ENCODE assay signal across 39 cellular contexts in genomic region chr7:88845091-88845490, GRCh38. TPM values are rescaled to one million over a fixed set of nuclear protein-coding genes. Genes with fewer than 3 reads are reported as not detected.
"Had no signal": no experiment of that assay in that cellular context is flagged by ENCODE, and none has a peak within 500 bp of the region (broad histone marks: within the 10 kb centered on the region; RNA-seq: fewer than 3 reads in every experiment).

No MANE protein-coding gene starts in this region.

- H3K4me1 ChIP-seq: adrenal gland, ascending aorta, body of pancreas, breast epithelium had no signal

- DNase-seq: activated effector memory CD4-positive, alpha-beta T cell treated with anti-CD3 and anti-CD28 coated beads, Interleukin-2, amount 50 U/mL, for 16 hours; activated effector memory CD4-positive, alpha-beta T cell treated with Interleukin-2 at 50 U/mL for 16 hours; activated gamma-delta T cell; activated gamma-delta T cell treated with Interleukin-2 at 50 U/mL for 16 hours; activated naive CD4-positive, alpha-beta T cell; activated naive CD4-positive, alpha-beta T cell treated with anti-CD3 and anti-CD28 coated beads for 36 hours; activated naive CD4-positive, alpha-beta T cell treated with anti-CD3 and anti-CD28 coated beads, Interleukin-2, amount 10 ng/mL, durations not matched to agents 7 days and 5 days; activated naive CD4-positive, alpha-beta T cell treated with anti-CD3 and anti-CD28 coated beads, Interleukin-2, amount 50 U/mL, for 16 hours; activated naive CD4-positive, alpha-beta T cell treated with Interleukin-2 at 50 U/mL for 16 hours; activated naive CD8-positive, alpha-beta T cell treated with anti-CD3 and anti-CD28 coated beads for 36 hours; activated naive CD8-positive, alpha-beta T cell treated with anti-CD3 and anti-CD28 coated beads, Interleukin-2, amount 10 ng/mL, durations not matched to agents 7 days and 5 days; activated naive CD8-positive, alpha-beta T cell treated with anti-CD3 and anti-CD28 coated beads, Interleukin-2, amount 50 U/mL, for 24 hours; activated T-cell treated with anti-CD3 and anti-CD28 coated beads, Interleukin-2, amount 50 U/mL, for 1 hour; activated T-cell treated with anti-CD3 and anti-CD28 coated beads, Interleukin-2, amount 50 U/mL, for 24 hours; activated T-cell treated with anti-CD3 and anti-CD28 coated beads, Interleukin-2, amount 50 U/mL, for 4 hours; activated T-cell treated with anti-CD3 and anti-CD28 coated beads, Interleukin-2, amount 50 U/mL, for 48 hours; activated T-cell treated with anti-CD3 and anti-CD28 coated beads, Interleukin-2, amount 50 U/mL, for 72 hours; adrenal gland; amniotic stem cell; amygdala; anterior cingulate cortex; aorta; body of pancreas; brain microvascular endothelial cell; caudate nucleus; central memory CD4-positive, alpha-beta T cell; cerebellar nuclear complex had no signal

- H3K4me3 ChIP-seq: adrenal gland, ascending aorta, body of pancreas, breast epithelium, cardiac muscle cell had no signal

- H3K9me3 ChIP-seq: adrenal gland, ascending aorta, body of pancreas, breast epithelium had no signal

- ATAC-seq: activated naive CD4-positive, alpha-beta T cell treated with anti-CD3 and anti-CD28 coated beads, Interleukin-2, amount 50 U/mL, for 72 hours; activated naive CD8-positive, alpha-beta T cell treated with anti-CD3 and anti-CD28 coated beads, Interleukin-2, amount 50 U/mL, for 24 hours; activated T-cell treated with anti-CD3 and anti-CD28 coated beads, Interleukin-2, amount 50 U/mL, for 4 hours; activated T-cell treated with anti-CD3 and anti-CD28 coated beads, Interleukin-2, amount 50 U/mL, for 72 hours; activated T-helper 17 cell treated with anti-CD3 and anti-CD28 coated beads, Interleukin-2, amount 50 U/mL, for 72 hours; body of pancreas had no signal

- H3K27ac ChIP-seq: adrenal gland, ascending aorta, body of pancreas, brain microvascular endothelial cell, breast epithelium, cardiac muscle cell had no signal

- H3K27me3 ChIP-seq: adrenal gland, ascending aorta, body of pancreas, brain microvascular endothelial cell, breast epithelium, cardiac muscle cell had no signal

- H3K36me3 ChIP-seq: adrenal gland, ascending aorta, brain microvascular endothelial cell, breast epithelium, cardiac muscle cell had no signal

RNA-seq across cellular contexts. Expression of gene TEX47, which starts 49.6 kb away (rescaled TPM):
- total RNA-seq: activated naive CD4-positive, alpha-beta T cell treated with anti-CD3 and anti-CD28 coated beads for 36 hours; activated naive CD4-positive, alpha-beta T cell treated with anti-CD3 and anti-CD28 coated beads, Interleukin-2, amount 50 U/mL, for 72 hours; activated naive CD8-positive, alpha-beta T cell treated with anti-CD3 and anti-CD28 coated beads for 36 hours; activated naive CD8-positive, alpha-beta T cell treated with anti-CD3 and anti-CD28 coated beads, Interleukin-2, amount 10 ng/mL, durations not matched to agents 7 days and 5 days; activated T-cell treated with anti-CD3 and anti-CD28 coated beads, Interleukin-2, amount 50 U/mL, for 4 hours; activated T-cell treated with anti-CD3 and anti-CD28 coated beads, Interleukin-2, amount 50 U/mL, for 72 hours; activated T-helper 1 cell treated with anti-CD3 and anti-CD28 coated beads, Interleukin-12 subunit alpha, Interleukin-12 subunit beta, Interleukin-2, Interleukin-4 antibody, amounts not matched to agents 30 ng/mL and 10 ng/mL and 1 ng/mL, durations not matched to agents 14 hours and 24 hours and 36 hours; activated T-helper 17 cell treated with anti-CD3 and anti-CD28 coated beads, Interleukin-2, amount 50 U/mL, for 72 hours; activated T-helper 2 cell treated with anti-CD3 and anti-CD28 coated beads, Interferon-gamma antibody, Interleukin-2, Interleukin-4, amounts not matched to agents 10 μg/mL and 5 μg/mL and 100 μg/mL, durations not matched to agents 14 hours and 24 hours and 36 hours; adrenal gland; aorta; ascending aorta; astrocyte; body of pancreas; breast epithelium; bronchial epithelial cell; cardiac muscle cell; cerebellum; chondrocyte had no signal
- polyA plus RNA-seq: adipose tissue, adrenal gland, aorta, cardiac muscle cell had no signal
